Comparison of ENCODE assay signal across 2 cellular contexts in the genomic region with DNA sequence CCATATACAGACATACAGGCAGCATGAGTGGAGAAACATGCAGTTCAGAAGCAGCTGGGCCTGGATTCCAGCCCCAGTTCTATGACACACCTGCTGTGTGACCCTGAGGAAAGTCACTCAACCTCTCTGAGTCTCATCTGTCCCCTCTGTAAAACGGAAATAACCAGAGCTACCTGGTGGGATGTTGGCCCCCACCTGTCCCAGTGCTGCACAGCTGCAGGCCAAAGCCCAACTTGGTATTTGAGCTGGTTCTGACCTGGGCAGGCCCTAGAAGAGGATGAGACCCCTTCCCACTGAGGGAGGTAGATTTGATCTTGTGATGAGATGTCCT.
TF ChIP-seq lines count a peak whose summit lies in the region.

No MANE protein-coding gene starts in this region.

TF ChIP-seq in HepG2, 621 proteins besides CTCF, POLR2A, EP300 and RAD21:
- TF ChIP-seq, protein P1, sequence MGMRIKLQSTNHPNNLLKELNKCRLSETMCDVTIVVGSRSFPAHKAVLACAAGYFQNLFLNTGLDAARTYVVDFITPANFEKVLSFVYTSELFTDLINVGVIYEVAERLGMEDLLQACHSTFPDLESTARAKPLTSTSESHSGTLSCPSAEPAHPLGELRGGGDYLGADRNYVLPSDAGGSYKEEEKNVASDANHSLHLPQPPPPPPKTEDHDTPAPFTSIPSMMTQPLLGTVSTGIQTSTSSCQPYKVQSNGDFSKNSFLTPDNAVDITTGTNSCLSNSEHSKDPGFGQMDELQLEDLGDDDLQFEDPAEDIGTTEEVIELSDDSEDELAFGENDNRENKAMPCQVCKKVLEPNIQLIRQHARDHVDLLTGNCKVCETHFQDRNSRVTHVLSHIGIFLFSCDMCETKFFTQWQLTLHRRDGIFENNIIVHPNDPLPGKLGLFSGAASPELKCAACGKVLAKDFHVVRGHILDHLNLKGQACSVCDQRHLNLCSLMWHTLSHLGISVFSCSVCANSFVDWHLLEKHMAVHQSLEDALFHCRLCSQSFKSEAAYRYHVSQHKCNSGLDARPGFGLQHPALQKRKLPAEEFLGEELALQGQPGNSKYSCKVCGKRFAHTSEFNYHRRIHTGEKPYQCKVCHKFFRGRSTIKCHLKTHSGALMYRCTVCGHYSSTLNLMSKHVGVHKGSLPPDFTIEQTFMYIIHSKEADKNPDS (CRISPR knock-in tag; IDR thresholded peaks at IDR 0.05) = no peak
- TF ChIP-seq ZNF768 (CRISPR knock-in tag; IDR thresholded peaks at IDR 0.05) = peak; percentile 95

TF ChIP-seq in HEK293, 187 proteins besides CTCF, POLR2A, EP300 and RAD21 (continued from another document):
- TF ChIP-seq ZSCAN18 (tag by site-specific recombination; IDR thresholded peaks at IDR 0.05) = no peak
